Comparison of ENCODE assay signal across 8 cellular contexts in genomic region chr20:3927486-3928291, GRCh38. TPM values are rescaled to one million over a fixed set of nuclear protein-coding genes. Genes with fewer than 3 reads are reported as not detected.
A peak's percentile ranks its signal among the peaks of the same experiment; 100 is the strongest.
DNase-seq lines count a peak whose midpoint lies in the region; FAIRE-seq and TF ChIP-seq lines count a peak whose summit lies in the region.

No MANE protein-coding gene starts in this region.

- H3K27me3 Mint-ChIP-seq in activated T-cell treated with anti-CD3 and anti-CD28 coated beads, Interleukin-2, amount 50 U/mL, for 24 hours = no peaks in the 10 kb centered on the region

- H3K4me1 Mint-ChIP-seq in activated T-cell treated with anti-CD3 and anti-CD28 coated beads, Interleukin-2, amount 50 U/mL, for 24 hours (ENCODE audit: low read depth) = peaks cover 57% of the 10 kb centered on the region

- TF ChIP-seq POLR2A in stomach (IDR thresholded peaks at IDR 0.05) = no peak

- H3K9me3 Mint-ChIP-seq in activated T-cell treated with anti-CD3 and anti-CD28 coated beads, Interleukin-2, amount 50 U/mL, for 24 hours = no peaks in the 10 kb centered on the region

- intact Hi-C loops in stomach (cut with DNase I; ENCODE audit: low total_unique reads) = no loop called here

- TF ChIP-seq EP300 in stomach (IDR thresholded peaks at IDR 0.05) = no peak

- H3K36me3 Mint-ChIP-seq in activated T-cell treated with anti-CD3 and anti-CD28 coated beads, Interleukin-2, amount 50 U/mL, for 24 hours (ENCODE audit: low read depth) = peaks cover 55% of the 10 kb centered on the region

- no peak for FAIRE-seq in urothelium cell line (lab: Jason Lieb, UNC)

- no peaks in the 10 kb centered on the region for H3K27me3 ChIP-seq in stomach
- no peaks in the 10 kb centered on the region for H3K27me3 ChIP-seq in effector memory CD4-positive, alpha-beta T cell (replicated peaks; ENCODE audit: control insufficient read depth, insufficient read depth, low read length, poor library complexity, severe bottlenecking)

- H3K9me3 ChIP-seq in stomach = no peaks in the 10 kb centered on the region
- no peaks in the 10 kb centered on the region for H3K9me3 ChIP-seq in effector memory CD4-positive, alpha-beta T cell (ENCODE audit: control insufficient read depth, low read length)

- peak overlapping the region; percentile 33 for H3K27ac Mint-ChIP-seq in activated T-cell treated with anti-CD3 and anti-CD28 coated beads, Interleukin-2, amount 50 U/mL, for 24 hours

- WGBS in stomach, 5 donors = 43 to 61% (median 55%) methylated on average over 10 of the region's 10 CpGs

- no peak for TF ChIP-seq CTCF in foreskin fibroblast (IDR thresholded peaks at IDR 0.05; ENCODE audit: low read depth, low read length)
- TF ChIP-seq CTCF in stomach (IDR thresholded peaks at IDR 0.05) = no peak

- no peak overlapping the region for H3K4me3 ChIP-seq in foreskin fibroblast (ENCODE audit: low read depth in 1 of 2, low read length in 2 of 2)
- no peak overlapping the region for H3K4me3 ChIP-seq in stomach
- H3K4me3 ChIP-seq in effector memory CD4-positive, alpha-beta T cell (ENCODE audit: insufficient read depth, low read depth, low read length, poor library complexity, severe bottlenecking) = no peak overlapping the region

- peak overlapping the region in 3 of 5 donors; percentile 5 to 71 (median 37) for H3K27ac ChIP-seq in stomach
- no peak overlapping the region for H3K27ac ChIP-seq in effector memory CD4-positive, alpha-beta T cell (ENCODE audit: insufficient read depth, low read length, poor library complexity, severe bottlenecking)

- DNase-seq in activated T-cell treated with anti-CD3 and anti-CD28 coated beads, Interleukin-2, amount 50 U/mL, for 24 hours = no peak
- no peak for DNase-seq in activated T-cell treated with anti-CD3 and anti-CD28 coated beads, Interleukin-2, amount 50 U/mL, for 48 hours
- DNase-seq in SHP77 treated with DMSO at 0.1 percent for 48 hours (lab: John Stamatoyannopoulos, UW) (peak; percentile 21), foreskin fibroblast (peak; percentile 61 to 76), stomach (no peak), urothelium cell line (ENCODE audit: low spot score) (no peak), ureter (ENCODE audit: low spot score) (no peak)
- no peak for DNase-seq in effector memory CD4-positive, alpha-beta T cell

- no peak overlapping the region for H3K4me3 Mint-ChIP-seq in activated T-cell treated with anti-CD3 and anti-CD28 coated beads, Interleukin-2, amount 50 U/mL, for 24 hours

- H3K4me1 ChIP-seq in stomach = peaks cover 17 to 91% (median 27%) of the 10 kb centered on the region in 4 donors
- no peaks in the 10 kb centered on the region for H3K4me1 ChIP-seq in effector memory CD4-positive, alpha-beta T cell (ENCODE audit: control insufficient read depth, insufficient read depth, low read length, poor library complexity, severe bottlenecking)

- H3K36me3 ChIP-seq in stomach = peaks cover 15 to 33% (median 30%) of the 10 kb centered on the region in 4 donors
- H3K36me3 ChIP-seq in effector memory CD4-positive, alpha-beta T cell (ENCODE audit: control insufficient read depth, insufficient read depth, low read length) = peaks cover 22% of the 10 kb centered on the region

RNA-seq across cellular contexts. Expression of gene PANK2, which starts 38.5 kb away (rescaled TPM):
- total RNA-seq in stomach (10 to 100 TPM in 4 of 5 donors, 1 to 10 TPM in 1; 8.8 to 68.4 (median 39.0) TPM), ureter (40.1 TPM)
- polyA plus RNA-seq in stomach = 10 to 100 TPM; 19.3 to 28.5 (median 25.1) TPM

Comparison
In these comparisons a context has a peak if more than half of its experiments do, and no peak if none do; other contexts are left out.
1. DNase-seq: peak in SHP77 treated with DMSO at 0.1 percent for 48 hours (single experiment) and foreskin fibroblast (2 of 2); none in activated T-cell treated with anti-CD3 and anti-CD28 coated beads, Interleukin-2, amount 50 U/mL, for 24 hours (single experiment), activated T-cell treated with anti-CD3 and anti-CD28 coated beads, Interleukin-2, amount 50 U/mL, for 48 hours (0 of 2), stomach (single experiment), urothelium cell line (single experiment), ureter (single experiment) and effector memory CD4-positive, alpha-beta T cell (0 of 3).